28 cellular contexts compared by ENCODE assay signal in genomic region chr16:50889276-50889675, GRCh38.
"Had no signal": no experiment of that assay in that cellular context is flagged by ENCODE, and none has a peak within 500 bp of the region (broad histone marks: within the 10 kb centered on the region; RNA-seq: fewer than 3 reads in every experiment).

No MANE protein-coding gene starts in this region.

- H3K27ac ChIP-seq: ascending aorta, breast epithelium, cardiac muscle cell, colonic mucosa, foreskin keratinocyte, gastrocnemius medialis, WERI-Rb-1 had no signal

- H3K4me1 ChIP-seq: ascending aorta, breast epithelium, colonic mucosa, foreskin keratinocyte, gastrocnemius medialis had no signal

- H3K9me3 ChIP-seq: ascending aorta, colonic mucosa, gastrocnemius medialis had no signal

- DNase-seq: activated B cell treated with CpG ODN at 0.5 μM for 24 hours; activated CD4-positive, alpha-beta memory T cell treated with anti-CD3 and anti-CD28 coated beads for 36 hours; activated CD4-positive, alpha-beta T cell treated with anti-CD3 and anti-CD28 coated beads, Interleukin-2, amount 10 ng/mL, durations not matched to agents 24 days and 14 days; activated CD8-positive, alpha-beta memory T cell treated with anti-CD3 and anti-CD28 coated beads, Interleukin-2, amount 10 ng/mL, durations not matched to agents 7 days and 5 days; activated CD8-positive, alpha-beta memory T cell treated with anti-CD3 and anti-CD28 coated beads, Interleukin-2, amount 50 U/mL, for 4 hours; activated CD8-positive, alpha-beta T cell treated with anti-CD3 and anti-CD28 coated beads, Interleukin-2, amount 10 ng/mL, durations not matched to agents 7 days and 5 days; activated effector memory CD4-positive, alpha-beta T cell treated with anti-CD3 and anti-CD28 coated beads, Interleukin-2, amount 50 U/mL, for 16 hours; activated naive CD4-positive, alpha-beta T cell treated with anti-CD3 and anti-CD28 coated beads, Interleukin-2, amount 10 ng/mL, durations not matched to agents 7 days and 5 days; activated naive CD8-positive, alpha-beta T cell treated with anti-CD3 and anti-CD28 coated beads, Interleukin-2, amount 10 ng/mL, durations not matched to agents 7 days and 5 days; activated T-cell treated with anti-CD3 and anti-CD28 coated beads, Interleukin-2, amount 50 U/mL, for 1 hour; activated T-cell treated with anti-CD3 and anti-CD28 coated beads, Interleukin-2, amount 50 U/mL, for 48 hours; central memory CD4-positive, alpha-beta T cell; cerebellar nuclear complex; colonic mucosa; effector memory CD4-positive, alpha-beta T cell; endodermal cell; foreskin keratinocyte; gastrocnemius medialis; T-helper 1 cell; T-helper 17 cell; T1000; WERI-Rb-1 had no signal

- H3K4me3 ChIP-seq: ascending aorta, breast epithelium, cardiac muscle cell, colonic mucosa, gastrocnemius medialis had no signal

- H3K27me3 ChIP-seq: ascending aorta, colonic mucosa, foreskin keratinocyte had no signal

- H3K36me3 ChIP-seq: ascending aorta, breast epithelium, cardiac muscle cell, colonic mucosa, gastrocnemius medialis, WERI-Rb-1 had no signal

- ATAC-seq: activated CD4-positive, CD25-positive, alpha-beta regulatory T cell treated with anti-CD3 and anti-CD28 coated beads, Interleukin-2, amount 50 U/mL, for 24 hours; activated CD8-positive, alpha-beta memory T cell treated with anti-CD3 and anti-CD28 coated beads, Interleukin-2, amount 10 ng/mL, durations not matched to agents 7 days and 5 days; activated CD8-positive, alpha-beta T cell treated with anti-CD3 and anti-CD28 coated beads, Interleukin-2, amount 10 ng/mL, durations not matched to agents 7 days and 5 days; activated naive CD4-positive, alpha-beta T cell treated with anti-CD3 and anti-CD28 coated beads, Interleukin-2, amount 50 U/mL, for 72 hours; esophagus mucosa; foreskin keratinocyte; gastrocnemius medialis; T-helper 17 cell had no signal
